In the genomic region with DNA sequence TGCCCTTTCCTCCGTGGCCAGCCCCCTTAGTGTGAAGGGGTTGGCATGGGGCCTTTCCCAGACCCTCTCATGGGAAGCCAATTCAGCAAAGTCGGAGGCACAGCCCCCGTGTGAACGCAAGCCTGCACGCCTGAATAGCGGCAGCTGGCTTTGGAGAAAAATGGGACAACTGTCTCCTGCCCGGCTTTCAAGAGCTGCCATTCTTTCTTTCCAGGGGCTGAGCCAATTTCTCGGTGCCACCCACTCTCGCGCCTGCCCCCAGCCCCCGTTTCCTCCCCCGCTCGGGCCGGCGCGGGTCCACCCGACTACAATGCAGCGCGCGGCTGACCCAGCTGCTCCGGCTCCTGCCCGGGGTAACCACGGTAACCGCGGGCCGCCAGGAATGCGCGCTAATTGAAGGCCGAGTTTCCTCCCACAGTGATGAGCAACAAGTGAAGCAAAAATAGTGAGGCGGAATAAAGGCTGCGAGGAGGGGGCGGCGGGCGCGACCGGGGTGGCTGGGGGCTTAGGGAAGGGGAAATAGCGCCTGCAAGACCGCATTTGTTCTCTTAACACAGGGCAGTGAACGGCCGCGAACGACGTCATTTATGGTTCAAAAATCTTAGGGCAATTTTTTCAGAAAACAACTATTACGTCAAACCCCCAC, we compare ENCODE assay signal across 8 cellular contexts. TPM values are rescaled to one million over a fixed set of nuclear protein-coding genes. Genes with fewer than 3 reads are reported as not detected.
DNase-seq lines count a peak whose midpoint lies in the region; ATAC-seq and TF ChIP-seq lines count a peak whose summit lies in the region.

No MANE protein-coding gene starts in this region.

- H3K9me3 ChIP-seq in SJCRH30 (replicated peaks) (no peaks in the 10 kb centered on the region), gastroesophageal sphincter (no peaks in the 10 kb centered on the region), neural progenitor cell (ENCODE audit: low read depth) (no peaks in the 10 kb centered on the region)

- H3F3A ChIP-seq in neural progenitor cell (ENCODE audit: low read depth): peaks cover 60% of the 10 kb centered on the region

- no peak for TF ChIP-seq POLR2A in gastroesophageal sphincter (IDR thresholded peaks at IDR 0.05)

- H3K4me3 ChIP-seq in SJCRH30: peak overlapping the region; percentile 39
- H3K4me3 ChIP-seq in gastroesophageal sphincter: peak overlapping the region; percentile 11 to 49
- H3K4me3 ChIP-seq in neural progenitor cell: peak overlapping the region; percentile 28

- H3K36me3 ChIP-seq in SJCRH30: no peaks in the 10 kb centered on the region
- H3K36me3 ChIP-seq in gastroesophageal sphincter: no peaks in the 10 kb centered on the region
- no peaks in the 10 kb centered on the region for H3K36me3 ChIP-seq in neural progenitor cell

- H4K20me1 ChIP-seq in neural progenitor cell (ENCODE audit: low read depth): no peaks in the 10 kb centered on the region

- no peaks in the 10 kb centered on the region for H3K27me3 Mint-ChIP-seq in neural progenitor cell (ENCODE audit: insufficient read depth, low read depth)

- DNase-seq in AG08395 (ENCODE audit: low spot score): peak; percentile 83
- DNase-seq in SJCRH30: peak; percentile 67 to 71
- DNase-seq in neural progenitor cell (ENCODE audit: low spot score): peak; percentile 93
- DNase-seq in activated CD4-positive, CD25-positive, alpha-beta regulatory T cell treated with anti-CD3 and anti-CD28 coated beads, Interleukin-2, amount 50 U/mL, for 72 hours: no peak

- WGBS in gastroesophageal sphincter (ENCODE audit: low coverage in 1 of 2), 2 donors: 10 to 16% methylated on average over 12 to 18 of the region's 44 CpGs

- H3K9ac ChIP-seq in neural progenitor cell: no peak overlapping the region

- H3K4me3 Mint-ChIP-seq in neural progenitor cell: peak overlapping the region; percentile 65

- no peak overlapping the region for H3K27ac ChIP-seq in SJCRH30
- H3K27ac ChIP-seq in gastroesophageal sphincter: peak overlapping the region in 3 of 4 donors; percentile 23 to 51 (median 46)
- H3K27ac ChIP-seq in neural progenitor cell: peak overlapping the region; percentile 82

- TF ChIP-seq CTCF in gastroesophageal sphincter (IDR thresholded peaks at IDR 0.05): no peak
- no peak for TF ChIP-seq CTCF in neural progenitor cell (IDR thresholded peaks at IDR 0.05)

- H2AFZ ChIP-seq in neural progenitor cell (replicated peaks): no peak overlapping the region

- peaks cover 88% of the 10 kb centered on the region for H3K4me1 Mint-ChIP-seq in neural progenitor cell

- TF ChIP-seq EP300 in gastroesophageal sphincter (IDR thresholded peaks at IDR 0.05): no peak

- H3K4me1 ChIP-seq in SJCRH30 (peaks cover 16% of the 10 kb centered on the region), gastroesophageal sphincter (peaks cover 4 to 51% (median 6%) of the 10 kb centered on the region in 3 donors), neural progenitor cell (peaks cover 68% of the 10 kb centered on the region)

- no peaks in the 10 kb centered on the region for H3K27me3 ChIP-seq in SJCRH30
- no peaks in the 10 kb centered on the region for H3K27me3 ChIP-seq in gastroesophageal sphincter
- H3K27me3 ChIP-seq in neural progenitor cell: peaks cover 7% of the 10 kb centered on the region

- H3K27ac Mint-ChIP-seq in neural progenitor cell: peak overlapping the region; percentile 98

- no peaks in the 10 kb centered on the region for H3K79me2 ChIP-seq in neural progenitor cell (ENCODE audit: low read depth)

- peaks cover 22% of the 10 kb centered on the region for H3K36me3 Mint-ChIP-seq in neural progenitor cell

- H3K4me2 ChIP-seq in neural progenitor cell: peak overlapping the region; percentile 71

- peaks cover 2% of the 10 kb centered on the region for H3K9me3 Mint-ChIP-seq in neural progenitor cell

- ATAC-seq in GM19351 (IDR thresholded peaks at IDR 0.05; ENCODE audit: unreplicated experiment) (peak; percentile 56), gastroesophageal sphincter (peak; percentile 81), HG02678 (IDR thresholded peaks at IDR 0.05; ENCODE audit: unreplicated experiment) (no peak), GM21825 (IDR thresholded peaks at IDR 0.05; ENCODE audit: unreplicated experiment) (no peak)

RNA-seq across cellular contexts. Expression of a gene that starts 27.8 kb away (rescaled TPM):
- total RNA-seq in SJCRH30 (2014; rRNA removed; shearing (Covaris generic)): 0.69 and 0.91 TPM in 2 replicates
- total RNA-seq in gastroesophageal sphincter (10 to 100 TPM in 1 of 4 donors, 1 to 10 TPM in 3; 2.7 to 15.2 (median 8.2) TPM), neural progenitor cell (ENCODE audit: low replicate concordance) (34.3 and 42.1 TPM in 2 replicates)

RNA-seq across cellular contexts. Expression of a gene that starts 41.6 kb away (rescaled TPM):
- not detected in 2 replicates for total RNA-seq in SJCRH30 (2014; rRNA removed; shearing (Covaris generic))
- 1 to 10 TPM in 2 of 4 donors, under 1 TPM in 2; 0.54 to 2.0 (median 0.90) TPM for total RNA-seq in gastroesophageal sphincter
- total RNA-seq in neural progenitor cell (ENCODE audit: low replicate concordance): 1.2 TPM in 1 of 2 replicates, not detected in the other

Comparison
In these comparisons a context has a peak if more than half of its experiments do, and no peak if none do; other contexts are left out.
1. ATAC-seq: peak in GM19351 (single experiment) and gastroesophageal sphincter (single experiment); none in HG02678 (single experiment) and GM21825 (single experiment).
2. Peak in every context shown above with its lines, with median percentiles within 50 percentile points of each other: H3K4me3 ChIP-seq.